1 cellular context compared by ENCODE assay signal in genomic region chr18:31992836-31993575, GRCh38.
TF ChIP-seq lines count a peak whose summit lies in the region.

No MANE protein-coding gene starts in this region.

TF ChIP-seq in H1, 55 proteins besides CTCF, POLR2A, EP300 and RAD21:
- TF ChIP-seq BRCA1 (IDR thresholded peaks at IDR 0.05; ENCODE audit: low read depth, low read length), result no peak
- peak; percentile 78 for TF ChIP-seq TEAD4 (IDR thresholded peaks at IDR 0.05; ENCODE audit: low read depth, low read length)
